18 cellular contexts compared by ENCODE assay signal in genomic region chr2:46708492-46708891, GRCh38.
"Had no signal": no experiment of that assay in that cellular context is flagged by ENCODE, and none has a peak within 500 bp of the region (broad histone marks: within the 10 kb centered on the region; RNA-seq: fewer than 3 reads in every experiment).

No MANE protein-coding gene starts in this region.

- H3K36me3 ChIP-seq: left ventricle myocardium inferior had no signal

- ATAC-seq: activated CD4-positive, alpha-beta T cell treated with anti-CD3 and anti-CD28 coated beads for 36 hours; activated CD8-positive, alpha-beta memory T cell treated with anti-CD3 and anti-CD28 coated beads, Interleukin-2, amount 10 ng/mL, durations not matched to agents 7 days and 5 days; activated CD8-positive, alpha-beta T cell treated with anti-CD3 and anti-CD28 coated beads, Interleukin-2, amount 10 ng/mL, durations not matched to agents 7 days and 5 days; activated naive CD8-positive, alpha-beta T cell treated with anti-CD3 and anti-CD28 coated beads, Interleukin-2, amount 50 U/mL, for 24 hours; mucosa of descending colon; natural killer cell treated with Interleukin-12 subunit alpha and Interleukin-12 subunit beta and Interleukin-15 and Interleukin-18, amount 100 ng/mL, for 72 hours had no signal

- DNase-seq: activated CD4-positive, alpha-beta T cell treated with anti-CD3 and anti-CD28 coated beads for 36 hours; activated CD4-positive, CD25-positive, alpha-beta regulatory T cell; activated CD8-positive, alpha-beta memory T cell treated with anti-CD3 and anti-CD28 coated beads, Interleukin-2, amount 10 ng/mL, durations not matched to agents 7 days and 5 days; activated CD8-positive, alpha-beta T cell treated with anti-CD3 and anti-CD28 coated beads, Interleukin-2, amount 10 ng/mL, durations not matched to agents 7 days and 5 days; activated naive CD8-positive, alpha-beta T cell treated with anti-CD3 and anti-CD28 coated beads, Interleukin-2, amount 50 U/mL, for 24 hours; activated T-cell treated with anti-CD3 and anti-CD28 coated beads, Interleukin-2, amount 50 U/mL, for 48 hours; dermis blood vessel endothelial cell; effector CD8-positive, alpha-beta T cell; left ventricle myocardium inferior; mucosa of descending colon; posterior cingulate gyrus; right cardiac atrium; stimulated activated CD4-positive, alpha-beta T cell treated with anti-CD3 and anti-CD28 coated beads, Interleukin-2, amount 100 ng/mL, for 48 hours; stimulated activated naive CD4-positive, alpha-beta T cell treated with Interleukin-2 at 50 U/mL for 16 hours had no signal

- H3K4me3 ChIP-seq: left ventricle myocardium inferior, mucosa of descending colon had no signal

- FAIRE-seq: bronchial epithelial cell, colon, frontal cortex had no signal
